Comparison of ENCODE assay signal across 2 cellular contexts in the genomic region with DNA sequence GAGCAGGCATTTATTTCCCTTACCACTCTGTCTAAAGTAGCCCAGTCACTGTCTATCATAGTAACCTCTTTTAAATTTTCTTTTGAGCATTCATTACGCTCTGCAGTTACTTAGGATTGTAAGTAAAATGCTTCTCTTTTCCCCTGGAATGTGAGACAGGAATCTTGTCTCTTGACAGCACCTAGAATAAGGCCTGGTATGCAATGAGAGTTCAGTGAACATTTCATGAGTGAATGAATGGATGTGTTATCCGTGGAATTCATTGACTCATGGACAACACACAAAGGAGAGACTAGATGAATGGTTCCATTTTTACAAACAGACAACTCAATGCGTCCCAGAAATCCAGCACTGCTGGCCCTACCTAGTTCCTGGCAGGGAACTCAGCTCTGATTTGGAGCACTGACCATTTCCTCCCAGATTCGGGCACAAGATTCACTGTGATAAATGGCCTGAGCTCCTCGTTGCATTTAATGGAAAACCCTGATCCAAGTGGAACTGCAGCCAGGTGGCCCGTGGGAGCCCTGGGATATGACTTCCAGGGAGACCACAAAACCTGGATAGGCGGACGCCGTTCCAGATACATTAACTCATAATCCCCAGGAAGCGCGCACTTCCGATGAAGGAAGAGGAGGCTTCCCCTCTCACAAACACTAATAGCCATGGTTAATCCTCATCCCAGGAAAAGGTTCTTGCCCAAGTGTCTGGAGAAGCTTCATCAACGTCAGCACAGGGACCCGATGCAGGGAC.
A peak's percentile ranks its signal among the peaks of the same experiment; 100 is the strongest.
TF ChIP-seq lines count a peak whose summit lies in the region.

No MANE protein-coding gene starts in this region.

TF ChIP-seq in WTC11, 78 proteins besides CTCF, POLR2A, EP300 and RAD21 (continued from another document):
- TF ChIP-seq, protein P1, sequence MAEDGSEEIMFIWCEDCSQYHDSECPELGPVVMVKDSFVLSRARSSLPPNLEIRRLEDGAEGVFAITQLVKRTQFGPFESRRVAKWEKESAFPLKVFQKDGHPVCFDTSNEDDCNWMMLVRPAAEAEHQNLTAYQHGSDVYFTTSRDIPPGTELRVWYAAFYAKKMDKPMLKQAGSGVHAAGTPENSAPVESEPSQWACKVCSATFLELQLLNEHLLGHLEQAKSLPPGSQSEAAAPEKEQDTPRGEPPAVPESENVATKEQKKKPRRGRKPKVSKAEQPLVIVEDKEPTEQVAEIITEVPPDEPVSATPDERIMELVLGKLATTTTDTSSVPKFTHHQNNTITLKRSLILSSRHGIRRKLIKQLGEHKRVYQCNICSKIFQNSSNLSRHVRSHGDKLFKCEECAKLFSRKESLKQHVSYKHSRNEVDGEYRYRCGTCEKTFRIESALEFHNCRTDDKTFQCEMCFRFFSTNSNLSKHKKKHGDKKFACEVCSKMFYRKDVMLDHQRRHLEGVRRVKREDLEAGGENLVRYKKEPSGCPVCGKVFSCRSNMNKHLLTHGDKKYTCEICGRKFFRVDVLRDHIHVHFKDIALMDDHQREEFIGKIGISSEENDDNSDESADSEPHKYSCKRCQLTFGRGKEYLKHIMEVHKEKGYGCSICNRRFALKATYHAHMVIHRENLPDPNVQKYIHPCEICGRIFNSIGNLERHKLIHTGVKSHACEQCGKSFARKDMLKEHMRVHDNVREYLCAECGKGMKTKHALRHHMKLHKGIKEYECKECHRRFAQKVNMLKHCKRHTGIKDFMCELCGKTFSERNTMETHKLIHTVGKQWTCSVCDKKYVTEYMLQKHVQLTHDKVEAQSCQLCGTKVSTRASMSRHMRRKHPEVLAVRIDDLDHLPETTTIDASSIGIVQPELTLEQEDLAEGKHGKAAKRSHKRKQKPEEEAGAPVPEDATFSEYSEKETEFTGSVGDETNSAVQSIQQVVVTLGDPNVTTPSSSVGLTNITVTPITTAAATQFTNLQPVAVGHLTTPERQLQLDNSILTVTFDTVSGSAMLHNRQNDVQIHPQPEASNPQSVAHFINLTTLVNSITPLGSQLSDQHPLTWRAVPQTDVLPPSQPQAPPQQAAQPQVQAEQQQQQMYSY (CRISPR knock-in tag; IDR thresholded peaks at IDR 0.05) = peak; percentile 22; the same call in 1 of the 2 replicates

TF ChIP-seq in GM23338, 12 proteins besides CTCF, POLR2A, EP300 and RAD21 (continued from another document):
- TF ChIP-seq REST (IDR thresholded peaks at IDR 0.05; ENCODE audit: unreplicated experiment) (no peak), STAT1 (IDR thresholded peaks at IDR 0.05; ENCODE audit: unreplicated experiment) (no peak), ZNF331 (CRISPR knock-in tag; IDR thresholded peaks at IDR 0.05; ENCODE audit: low read depth) (no peak), JUNB (IDR thresholded peaks at IDR 0.05; ENCODE audit: unreplicated experiment) (no peak), CREB1 (CRISPR knock-in tag; IDR thresholded peaks at IDR 0.05; ENCODE audit: low read depth) (no peak), EZH2 (IDR thresholded peaks at IDR 0.05; ENCODE audit: low read depth, unreplicated experiment) (no peak), ZNF114 (CRISPR knock-in tag; IDR thresholded peaks at IDR 0.05) (no peak)
- TF ChIP-seq, protein P2, sequence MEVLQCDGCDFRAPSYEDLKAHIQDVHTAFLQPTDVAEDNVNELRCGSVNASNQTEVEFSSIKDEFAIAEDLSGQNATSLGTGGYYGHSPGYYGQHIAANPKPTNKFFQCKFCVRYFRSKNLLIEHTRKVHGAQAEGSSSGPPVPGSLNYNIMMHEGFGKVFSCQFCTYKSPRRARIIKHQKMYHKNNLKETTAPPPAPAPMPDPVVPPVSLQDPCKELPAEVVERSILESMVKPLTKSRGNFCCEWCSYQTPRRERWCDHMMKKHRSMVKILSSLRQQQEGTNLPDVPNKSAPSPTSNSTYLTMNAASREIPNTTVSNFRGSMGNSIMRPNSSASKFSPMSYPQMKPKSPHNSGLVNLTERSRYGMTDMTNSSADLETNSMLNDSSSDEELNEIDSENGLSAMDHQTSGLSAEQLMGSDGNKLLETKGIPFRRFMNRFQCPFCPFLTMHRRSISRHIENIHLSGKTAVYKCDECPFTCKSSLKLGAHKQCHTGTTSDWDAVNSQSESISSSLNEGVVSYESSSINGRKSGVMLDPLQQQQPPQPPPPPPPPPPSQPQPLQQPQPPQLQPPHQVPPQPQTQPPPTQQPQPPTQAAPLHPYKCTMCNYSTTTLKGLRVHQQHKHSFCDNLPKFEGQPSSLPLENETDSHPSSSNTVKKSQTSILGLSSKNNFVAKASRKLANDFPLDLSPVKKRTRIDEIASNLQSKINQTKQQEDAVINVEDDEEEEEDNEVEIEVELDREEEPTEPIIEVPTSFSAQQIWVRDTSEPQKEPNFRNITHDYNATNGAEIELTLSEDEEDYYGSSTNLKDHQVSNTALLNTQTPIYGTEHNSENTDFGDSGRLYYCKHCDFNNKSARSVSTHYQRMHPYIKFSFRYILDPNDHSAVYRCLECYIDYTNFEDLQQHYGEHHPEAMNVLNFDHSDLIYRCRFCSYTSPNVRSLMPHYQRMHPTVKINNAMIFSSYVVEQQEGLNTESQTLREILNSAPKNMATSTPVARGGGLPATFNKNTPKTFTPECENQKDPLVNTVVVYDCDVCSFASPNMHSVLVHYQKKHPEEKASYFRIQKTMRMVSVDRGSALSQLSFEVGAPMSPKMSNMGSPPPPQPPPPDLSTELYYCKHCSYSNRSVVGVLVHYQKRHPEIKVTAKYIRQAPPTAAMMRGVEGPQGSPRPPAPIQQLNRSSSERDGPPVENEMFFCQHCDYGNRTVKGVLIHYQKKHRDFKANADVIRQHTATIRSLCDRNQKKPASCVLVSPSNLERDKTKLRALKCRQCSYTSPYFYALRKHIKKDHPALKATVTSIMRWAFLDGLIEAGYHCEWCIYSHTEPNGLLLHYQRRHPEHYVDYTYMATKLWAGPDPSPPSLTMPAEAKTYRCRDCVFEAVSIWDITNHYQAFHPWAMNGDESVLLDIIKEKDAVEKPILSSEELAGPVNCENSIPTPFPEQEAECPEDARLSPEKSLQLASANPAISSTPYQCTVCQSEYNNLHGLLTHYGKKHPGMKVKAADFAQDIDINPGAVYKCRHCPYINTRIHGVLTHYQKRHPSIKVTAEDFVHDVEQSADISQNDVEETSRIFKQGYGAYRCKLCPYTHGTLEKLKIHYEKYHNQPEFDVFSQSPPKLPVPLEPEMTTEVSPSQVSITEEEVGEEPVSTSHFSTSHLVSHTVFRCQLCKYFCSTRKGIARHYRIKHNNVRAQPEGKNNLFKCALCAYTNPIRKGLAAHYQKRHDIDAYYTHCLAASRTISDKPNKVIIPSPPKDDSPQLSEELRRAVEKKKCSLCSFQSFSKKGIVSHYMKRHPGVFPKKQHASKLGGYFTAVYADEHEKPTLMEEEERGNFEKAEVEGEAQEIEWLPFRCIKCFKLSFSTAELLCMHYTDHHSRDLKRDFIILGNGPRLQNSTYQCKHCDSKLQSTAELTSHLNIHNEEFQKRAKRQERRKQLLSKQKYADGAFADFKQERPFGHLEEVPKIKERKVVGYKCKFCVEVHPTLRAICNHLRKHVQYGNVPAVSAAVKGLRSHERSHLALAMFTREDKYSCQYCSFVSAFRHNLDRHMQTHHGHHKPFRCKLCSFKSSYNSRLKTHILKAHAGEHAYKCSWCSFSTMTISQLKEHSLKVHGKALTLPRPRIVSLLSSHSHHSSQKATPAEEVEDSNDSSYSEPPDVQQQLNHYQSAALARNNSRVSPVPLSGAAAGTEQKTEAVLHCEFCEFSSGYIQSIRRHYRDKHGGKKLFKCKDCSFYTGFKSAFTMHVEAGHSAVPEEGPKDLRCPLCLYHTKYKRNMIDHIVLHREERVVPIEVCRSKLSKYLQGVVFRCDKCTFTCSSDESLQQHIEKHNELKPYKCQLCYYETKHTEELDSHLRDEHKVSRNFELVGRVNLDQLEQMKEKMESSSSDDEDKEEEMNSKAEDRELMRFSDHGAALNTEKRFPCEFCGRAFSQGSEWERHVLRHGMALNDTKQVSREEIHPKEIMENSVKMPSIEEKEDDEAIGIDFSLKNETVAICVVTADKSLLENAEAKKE (CRISPR knock-in tag; IDR thresholded peaks at IDR 0.05) = no peak
